ENCODE assay signal across 1 cellular context in the genomic region with DNA sequence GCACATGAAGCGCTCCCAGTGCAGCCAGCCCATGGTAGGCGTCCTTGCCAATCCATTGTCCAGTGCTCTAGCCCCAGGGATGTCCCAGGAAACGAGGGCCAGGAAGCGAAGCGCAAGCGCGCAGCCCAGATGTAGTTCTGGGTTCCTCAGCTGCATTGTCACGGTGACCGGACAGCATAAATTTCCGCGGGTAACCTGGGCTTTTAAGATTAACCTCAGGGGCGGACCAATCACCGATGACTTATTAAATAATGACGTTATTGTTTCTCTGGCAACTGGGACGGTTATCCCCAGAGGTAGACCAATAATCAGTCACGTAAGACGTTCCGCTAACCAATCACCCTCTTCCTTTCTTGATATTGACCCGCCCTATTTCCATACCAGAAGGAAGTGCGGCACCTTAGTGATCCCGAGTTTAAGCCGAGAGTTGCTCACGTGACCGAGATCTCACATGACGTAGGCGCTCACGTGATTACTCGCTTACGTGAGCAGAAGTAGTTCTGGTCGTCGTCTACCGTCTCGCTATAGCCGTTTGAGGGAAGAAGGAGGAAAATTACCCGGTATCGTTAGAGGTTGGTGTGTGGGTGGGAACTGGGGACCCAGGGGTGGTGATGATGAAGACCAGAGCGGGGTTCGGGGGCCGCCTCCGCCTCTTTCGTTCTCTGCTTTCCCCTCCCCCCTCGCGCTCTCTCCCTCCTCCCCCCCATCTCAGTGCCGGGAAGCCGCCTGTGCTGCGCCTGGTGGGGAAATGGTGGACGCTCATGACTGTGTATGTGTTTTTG.
TF ChIP-seq lines count a peak whose summit lies in the region.

A gene (minus strand): TSS at position 178 of the 782 bp plus-strand sequence. CDS start 22 bp downstream, at position 156.
A gene with protein sequence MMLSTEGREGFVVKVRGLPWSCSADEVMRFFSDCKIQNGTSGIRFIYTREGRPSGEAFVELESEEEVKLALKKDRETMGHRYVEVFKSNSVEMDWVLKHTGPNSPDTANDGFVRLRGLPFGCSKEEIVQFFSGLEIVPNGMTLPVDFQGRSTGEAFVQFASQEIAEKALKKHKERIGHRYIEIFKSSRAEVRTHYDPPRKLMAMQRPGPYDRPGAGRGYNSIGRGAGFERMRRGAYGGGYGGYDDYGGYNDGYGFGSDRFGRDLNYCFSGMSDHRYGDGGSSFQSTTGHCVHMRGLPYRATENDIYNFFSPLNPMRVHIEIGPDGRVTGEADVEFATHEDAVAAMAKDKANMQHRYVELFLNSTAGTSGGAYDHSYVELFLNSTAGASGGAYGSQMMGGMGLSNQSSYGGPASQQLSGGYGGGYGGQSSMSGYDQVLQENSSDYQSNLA (plus strand): TSS at position 475 of the 782 bp plus-strand sequence. CDS start 3,767 bp downstream, outside the sequence.

TF ChIP-seq in HepG2, 621 proteins besides CTCF, POLR2A, EP300 and RAD21 (continued from another document and continues in another):
- TF ChIP-seq ZNF841 (CRISPR knock-in tag; IDR thresholded peaks at IDR 0.05; ENCODE audit: borderline replicate concordance) (no peak), ZNF564 (CRISPR knock-in tag; IDR thresholded peaks at IDR 0.05) (no peak), ASH2L (IDR thresholded peaks at IDR 0.05; ENCODE audit: insufficient read length, low read depth, low read length) (peak; percentile 75), SRF (IDR thresholded peaks at IDR 0.05; ENCODE audit: low read depth, low read length) (no peak), CBX1 (IDR thresholded peaks at IDR 0.05; ENCODE audit: low read depth) (no peak), ATM (IDR thresholded peaks at IDR 0.05; ENCODE audit: borderline replicate concordance) (no peak), SNAPC2 (CRISPR knock-in tag; IDR thresholded peaks at IDR 0.05) (no peak), ZFX (CRISPR knock-in tag; IDR thresholded peaks at IDR 0.05; ENCODE audit: low read depth) (no peak), BHLHE40 (IDR thresholded peaks at IDR 0.05; ENCODE audit: low read length) (peak; percentile 98), SIN3B (IDR thresholded peaks at IDR 0.05; ENCODE audit: low read length) (no peak), ELF3 (CRISPR knock-in tag; IDR thresholded peaks at IDR 0.05) (peak; percentile 46), RCOR2 (CRISPR knock-in tag; IDR thresholded peaks at IDR 0.05) (no peak), ZNF230 (CRISPR knock-in tag; IDR thresholded peaks at IDR 0.05) (no peak), TGIF2 (CRISPR knock-in tag; IDR thresholded peaks at IDR 0.05) (peak; percentile 75), PITX1 (CRISPR knock-in tag; IDR thresholded peaks at IDR 0.05) (0 out of 2 replicates have a peak, but pooled peaks have one; percentile 39), MTF2 (CRISPR knock-in tag; IDR thresholded peaks at IDR 0.05; ENCODE audit: borderline replicate concordance) (no peak), NR2F1 (CRISPR knock-in tag; IDR thresholded peaks at IDR 0.05) (no peak), NCOR1 (IDR thresholded peaks at IDR 0.05; ENCODE audit: borderline replicate concordance, low read length) (no peak), FOXK2 (IDR thresholded peaks at IDR 0.05) (0 out of 2 replicates have a peak, but pooled peaks have one; percentile 43), ARNT (IDR thresholded peaks at IDR 0.05) (no peak), MEF2D (CRISPR knock-in tag; IDR thresholded peaks at IDR 0.05) (no peak), ZFP90 (CRISPR knock-in tag; IDR thresholded peaks at IDR 0.05; ENCODE audit: borderline replicate concordance) (no peak), ZNF747 (CRISPR knock-in tag; IDR thresholded peaks at IDR 0.05; ENCODE audit: borderline replicate concordance) (no peak), ZNF263 (CRISPR knock-in tag; IDR thresholded peaks at IDR 0.05) (peak; percentile 48; the same call in 1 of the 2 replicates), TOPORS (CRISPR knock-in tag; IDR thresholded peaks at IDR 0.05) (no peak), KLF6 (CRISPR knock-in tag; IDR thresholded peaks at IDR 0.05) (no peak), RFX5 (IDR thresholded peaks at IDR 0.05; ENCODE audit: low read depth, low read length) (peak; percentile 95), HDAC6 (IDR thresholded peaks at IDR 0.05; ENCODE audit: low read depth, low read length) (no peak), HDAC1 (CRISPR knock-in tag; IDR thresholded peaks at IDR 0.05) (peak; percentile 69), RFXANK (CRISPR knock-in tag; IDR thresholded peaks at IDR 0.05) (peak; percentile 97)
- TF ChIP-seq, protein P1, sequence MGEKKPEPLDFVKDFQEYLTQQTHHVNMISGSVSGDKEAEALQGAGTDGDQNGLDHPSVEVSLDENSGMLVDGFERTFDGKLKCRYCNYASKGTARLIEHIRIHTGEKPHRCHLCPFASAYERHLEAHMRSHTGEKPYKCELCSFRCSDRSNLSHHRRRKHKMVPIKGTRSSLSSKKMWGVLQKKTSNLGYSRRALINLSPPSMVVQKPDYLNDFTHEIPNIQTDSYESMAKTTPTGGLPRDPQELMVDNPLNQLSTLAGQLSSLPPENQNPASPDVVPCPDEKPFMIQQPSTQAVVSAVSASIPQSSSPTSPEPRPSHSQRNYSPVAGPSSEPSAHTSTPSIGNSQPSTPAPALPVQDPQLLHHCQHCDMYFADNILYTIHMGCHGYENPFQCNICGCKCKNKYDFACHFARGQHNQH (CRISPR knock-in tag; IDR thresholded peaks at IDR 0.05): no peak
- TF ChIP-seq, protein P2, sequence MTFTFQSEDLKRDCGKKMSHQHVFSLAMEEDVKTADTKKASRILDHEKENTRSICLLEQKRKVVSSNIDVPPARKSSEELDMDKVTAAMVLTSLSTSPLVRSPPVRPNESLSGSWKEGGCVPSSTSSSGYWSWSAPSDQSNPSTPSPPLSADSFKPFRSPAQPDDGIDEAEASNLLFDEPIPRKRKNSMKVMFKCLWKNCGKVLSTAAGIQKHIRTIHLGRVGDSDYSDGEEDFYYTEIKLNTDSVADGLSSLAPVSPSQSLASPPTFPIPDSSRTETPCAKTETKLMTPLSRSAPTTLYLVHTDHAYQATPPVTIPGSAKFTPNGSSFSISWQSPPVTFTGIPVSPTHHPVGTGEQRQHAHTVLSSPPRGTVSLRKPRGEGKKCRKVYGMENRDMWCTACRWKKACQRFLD (CRISPR knock-in tag; IDR thresholded peaks at IDR 0.05; ENCODE audit: borderline replicate concordance): no peak
- TF ChIP-seq, protein P3, sequence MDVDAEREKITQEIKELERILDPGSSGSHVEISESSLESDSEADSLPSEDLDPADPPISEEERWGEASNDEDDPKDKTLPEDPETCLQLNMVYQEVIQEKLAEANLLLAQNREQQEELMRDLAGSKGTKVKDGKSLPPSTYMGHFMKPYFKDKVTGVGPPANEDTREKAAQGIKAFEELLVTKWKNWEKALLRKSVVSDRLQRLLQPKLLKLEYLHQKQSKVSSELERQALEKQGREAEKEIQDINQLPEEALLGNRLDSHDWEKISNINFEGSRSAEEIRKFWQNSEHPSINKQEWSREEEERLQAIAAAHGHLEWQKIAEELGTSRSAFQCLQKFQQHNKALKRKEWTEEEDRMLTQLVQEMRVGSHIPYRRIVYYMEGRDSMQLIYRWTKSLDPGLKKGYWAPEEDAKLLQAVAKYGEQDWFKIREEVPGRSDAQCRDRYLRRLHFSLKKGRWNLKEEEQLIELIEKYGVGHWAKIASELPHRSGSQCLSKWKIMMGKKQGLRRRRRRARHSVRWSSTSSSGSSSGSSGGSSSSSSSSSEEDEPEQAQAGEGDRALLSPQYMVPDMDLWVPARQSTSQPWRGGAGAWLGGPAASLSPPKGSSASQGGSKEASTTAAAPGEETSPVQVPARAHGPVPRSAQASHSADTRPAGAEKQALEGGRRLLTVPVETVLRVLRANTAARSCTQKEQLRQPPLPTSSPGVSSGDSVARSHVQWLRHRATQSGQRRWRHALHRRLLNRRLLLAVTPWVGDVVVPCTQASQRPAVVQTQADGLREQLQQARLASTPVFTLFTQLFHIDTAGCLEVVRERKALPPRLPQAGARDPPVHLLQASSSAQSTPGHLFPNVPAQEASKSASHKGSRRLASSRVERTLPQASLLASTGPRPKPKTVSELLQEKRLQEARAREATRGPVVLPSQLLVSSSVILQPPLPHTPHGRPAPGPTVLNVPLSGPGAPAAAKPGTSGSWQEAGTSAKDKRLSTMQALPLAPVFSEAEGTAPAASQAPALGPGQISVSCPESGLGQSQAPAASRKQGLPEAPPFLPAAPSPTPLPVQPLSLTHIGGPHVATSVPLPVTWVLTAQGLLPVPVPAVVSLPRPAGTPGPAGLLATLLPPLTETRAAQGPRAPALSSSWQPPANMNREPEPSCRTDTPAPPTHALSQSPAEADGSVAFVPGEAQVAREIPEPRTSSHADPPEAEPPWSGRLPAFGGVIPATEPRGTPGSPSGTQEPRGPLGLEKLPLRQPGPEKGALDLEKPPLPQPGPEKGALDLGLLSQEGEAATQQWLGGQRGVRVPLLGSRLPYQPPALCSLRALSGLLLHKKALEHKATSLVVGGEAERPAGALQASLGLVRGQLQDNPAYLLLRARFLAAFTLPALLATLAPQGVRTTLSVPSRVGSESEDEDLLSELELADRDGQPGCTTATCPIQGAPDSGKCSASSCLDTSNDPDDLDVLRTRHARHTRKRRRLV (CRISPR knock-in tag; IDR thresholded peaks at IDR 0.05): peak; percentile 45; the same call in 1 of the 2 replicates
- TF ChIP-seq, protein P4, sequence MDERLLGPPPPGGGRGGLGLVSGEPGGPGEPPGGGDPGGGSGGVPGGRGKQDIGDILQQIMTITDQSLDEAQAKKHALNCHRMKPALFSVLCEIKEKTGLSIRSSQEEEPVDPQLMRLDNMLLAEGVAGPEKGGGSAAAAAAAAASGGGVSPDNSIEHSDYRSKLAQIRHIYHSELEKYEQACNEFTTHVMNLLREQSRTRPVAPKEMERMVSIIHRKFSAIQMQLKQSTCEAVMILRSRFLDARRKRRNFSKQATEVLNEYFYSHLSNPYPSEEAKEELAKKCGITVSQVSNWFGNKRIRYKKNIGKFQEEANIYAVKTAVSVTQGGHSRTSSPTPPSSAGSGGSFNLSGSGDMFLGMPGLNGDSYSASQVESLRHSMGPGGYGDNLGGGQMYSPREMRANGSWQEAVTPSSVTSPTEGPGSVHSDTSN (CRISPR knock-in tag; IDR thresholded peaks at IDR 0.05): no peak
- TF ChIP-seq, protein P5, sequence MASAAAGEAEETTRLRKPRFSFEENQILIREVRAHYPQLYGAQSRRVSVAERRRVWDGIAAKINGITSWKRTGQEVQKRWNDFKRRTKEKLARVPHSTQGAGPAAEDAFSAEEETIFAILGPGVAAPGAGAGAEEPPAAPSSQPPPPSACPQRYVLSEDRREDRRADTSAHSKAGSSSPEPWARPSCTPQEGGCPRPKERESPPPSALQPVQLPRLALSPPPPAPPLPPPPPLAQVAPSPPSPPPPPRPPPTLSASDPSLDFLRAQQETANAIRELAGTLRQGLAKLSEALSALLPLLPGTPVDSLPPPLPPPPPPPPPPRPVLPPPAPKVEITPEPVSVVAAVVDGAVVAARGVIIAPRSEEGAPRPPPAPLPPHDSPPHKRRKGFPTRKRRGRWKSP (CRISPR knock-in tag; IDR thresholded peaks at IDR 0.05): no peak
- TF ChIP-seq, protein P6, sequence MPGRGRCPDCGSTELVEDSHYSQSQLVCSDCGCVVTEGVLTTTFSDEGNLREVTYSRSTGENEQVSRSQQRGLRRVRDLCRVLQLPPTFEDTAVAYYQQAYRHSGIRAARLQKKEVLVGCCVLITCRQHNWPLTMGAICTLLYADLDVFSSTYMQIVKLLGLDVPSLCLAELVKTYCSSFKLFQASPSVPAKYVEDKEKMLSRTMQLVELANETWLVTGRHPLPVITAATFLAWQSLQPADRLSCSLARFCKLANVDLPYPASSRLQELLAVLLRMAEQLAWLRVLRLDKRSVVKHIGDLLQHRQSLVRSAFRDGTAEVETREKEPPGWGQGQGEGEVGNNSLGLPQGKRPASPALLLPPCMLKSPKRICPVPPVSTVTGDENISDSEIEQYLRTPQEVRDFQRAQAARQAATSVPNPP (CRISPR knock-in tag; IDR thresholded peaks at IDR 0.05): no peak
- TF ChIP-seq, protein P7, sequence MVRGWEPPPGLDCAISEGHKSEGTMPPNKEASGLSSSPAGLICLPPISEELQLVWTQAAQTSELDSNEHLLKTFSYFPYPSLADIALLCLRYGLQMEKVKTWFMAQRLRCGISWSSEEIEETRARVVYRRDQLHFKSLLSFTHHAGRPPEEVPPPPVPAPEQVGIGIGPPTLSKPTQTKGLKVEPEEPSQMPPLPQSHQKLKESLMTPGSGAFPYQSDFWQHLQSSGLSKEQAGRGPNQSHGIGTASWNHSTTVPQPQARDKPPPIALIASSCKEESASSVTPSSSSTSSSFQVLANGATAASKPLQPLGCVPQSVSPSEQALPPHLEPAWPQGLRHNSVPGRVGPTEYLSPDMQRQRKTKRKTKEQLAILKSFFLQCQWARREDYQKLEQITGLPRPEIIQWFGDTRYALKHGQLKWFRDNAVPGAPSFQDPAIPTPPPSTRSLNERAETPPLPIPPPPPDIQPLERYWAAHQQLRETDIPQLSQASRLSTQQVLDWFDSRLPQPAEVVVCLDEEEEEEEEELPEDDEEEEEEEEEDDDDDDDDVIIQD (CRISPR knock-in tag; IDR thresholded peaks at IDR 0.05; ENCODE audit: low read depth): no peak; the same call in 1 of the 2 replicates
- TF ChIP-seq, protein P8, sequence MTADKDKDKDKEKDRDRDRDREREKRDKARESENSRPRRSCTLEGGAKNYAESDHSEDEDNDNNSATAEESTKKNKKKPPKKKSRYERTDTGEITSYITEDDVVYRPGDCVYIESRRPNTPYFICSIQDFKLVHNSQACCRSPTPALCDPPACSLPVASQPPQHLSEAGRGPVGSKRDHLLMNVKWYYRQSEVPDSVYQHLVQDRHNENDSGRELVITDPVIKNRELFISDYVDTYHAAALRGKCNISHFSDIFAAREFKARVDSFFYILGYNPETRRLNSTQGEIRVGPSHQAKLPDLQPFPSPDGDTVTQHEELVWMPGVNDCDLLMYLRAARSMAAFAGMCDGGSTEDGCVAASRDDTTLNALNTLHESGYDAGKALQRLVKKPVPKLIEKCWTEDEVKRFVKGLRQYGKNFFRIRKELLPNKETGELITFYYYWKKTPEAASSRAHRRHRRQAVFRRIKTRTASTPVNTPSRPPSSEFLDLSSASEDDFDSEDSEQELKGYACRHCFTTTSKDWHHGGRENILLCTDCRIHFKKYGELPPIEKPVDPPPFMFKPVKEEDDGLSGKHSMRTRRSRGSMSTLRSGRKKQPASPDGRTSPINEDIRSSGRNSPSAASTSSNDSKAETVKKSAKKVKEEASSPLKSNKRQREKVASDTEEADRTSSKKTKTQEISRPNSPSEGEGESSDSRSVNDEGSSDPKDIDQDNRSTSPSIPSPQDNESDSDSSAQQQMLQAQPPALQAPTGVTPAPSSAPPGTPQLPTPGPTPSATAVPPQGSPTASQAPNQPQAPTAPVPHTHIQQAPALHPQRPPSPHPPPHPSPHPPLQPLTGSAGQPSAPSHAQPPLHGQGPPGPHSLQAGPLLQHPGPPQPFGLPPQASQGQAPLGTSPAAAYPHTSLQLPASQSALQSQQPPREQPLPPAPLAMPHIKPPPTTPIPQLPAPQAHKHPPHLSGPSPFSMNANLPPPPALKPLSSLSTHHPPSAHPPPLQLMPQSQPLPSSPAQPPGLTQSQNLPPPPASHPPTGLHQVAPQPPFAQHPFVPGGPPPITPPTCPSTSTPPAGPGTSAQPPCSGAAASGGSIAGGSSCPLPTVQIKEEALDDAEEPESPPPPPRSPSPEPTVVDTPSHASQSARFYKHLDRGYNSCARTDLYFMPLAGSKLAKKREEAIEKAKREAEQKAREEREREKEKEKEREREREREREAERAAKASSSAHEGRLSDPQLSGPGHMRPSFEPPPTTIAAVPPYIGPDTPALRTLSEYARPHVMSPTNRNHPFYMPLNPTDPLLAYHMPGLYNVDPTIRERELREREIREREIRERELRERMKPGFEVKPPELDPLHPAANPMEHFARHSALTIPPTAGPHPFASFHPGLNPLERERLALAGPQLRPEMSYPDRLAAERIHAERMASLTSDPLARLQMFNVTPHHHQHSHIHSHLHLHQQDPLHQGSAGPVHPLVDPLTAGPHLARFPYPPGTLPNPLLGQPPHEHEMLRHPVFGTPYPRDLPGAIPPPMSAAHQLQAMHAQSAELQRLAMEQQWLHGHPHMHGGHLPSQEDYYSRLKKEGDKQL (CRISPR knock-in tag; IDR thresholded peaks at IDR 0.05; ENCODE audit: low read depth): no peak
